Comparison of ENCODE assay signal across 8 cellular contexts in genomic region chr9:96994531-96995016, GRCh38. TPM values are rescaled to one million over a fixed set of nuclear protein-coding genes. Genes with fewer than 3 reads are reported as not detected.
DNase-seq lines count a peak whose midpoint lies in the region; ATAC-seq, FAIRE-seq and TF ChIP-seq lines count a peak whose summit lies in the region.
"Not testable (repeated sequence)": the region's sequence is repeated elsewhere in the genome, so short reads cannot be mapped to it uniquely, and the experiment has no call there.
"Had no signal": no experiment of that assay in that cellular context is flagged by ENCODE, and none has a peak within 500 bp of the region (broad histone marks: within the 10 kb centered on the region; RNA-seq: fewer than 3 reads in every experiment).

No MANE protein-coding gene starts in this region.

- DNase-seq in H54 (ENCODE audit: insufficient read length, low spot score); endothelial cell of umbilical vein (ENCODE audit: low read depth, low spot score); left ventricle myocardium superior; HepG2 (ENCODE audit: low spot score); gastrocnemius medialis: not testable (repeated sequence)

- not testable (repeated sequence) for H3K36me3 ChIP-seq in endothelial cell of umbilical vein (ENCODE audit: control insufficient read depth in 2 of 2, extremely low read depth in 1 of 2, insufficient read depth in 2 of 2, low read length in 2 of 2); HepG2 (replicated peaks in 1 of 2; ENCODE audit: control insufficient read depth in 1 of 2, insufficient read depth in 2 of 2, low read length in 2 of 2); gastrocnemius medialis

- not testable (repeated sequence) for BruUV-seq in endothelial cell of umbilical vein (replicated peaks; lab: Mats Ljungman, UMichigan); HepG2 (replicated peaks; lab: Mats Ljungman, UMichigan)

- no CpG with 5 or more reads among the region's 2 CpGs for WGBS in HepG2 (ENCODE audit: low lambda C conversion rate)

- H3K4me1 ChIP-seq in endothelial cell of umbilical vein (ENCODE audit: control insufficient read depth, extremely low read depth, insufficient read depth, low read length); HepG2 (ENCODE audit: insufficient read depth, low read length); gastrocnemius medialis: not testable (repeated sequence)

- H3K4me3 ChIP-seq in endothelial cell of umbilical vein (replicated peaks in 1 of 3; ENCODE audit: insufficient read depth in 1 of 3, low read depth in 1 of 3, low read length in 3 of 3); HepG2 (replicated peaks in 1 of 3; ENCODE audit: insufficient read depth in 1 of 3, low read depth in 2 of 3, low read length in 3 of 3); gastrocnemius medialis: not testable (repeated sequence)

- H3K27me3 ChIP-seq in endothelial cell of umbilical vein (ENCODE audit: control insufficient read depth in 2 of 2, insufficient read depth in 2 of 2, low read length in 2 of 2); HepG2 (ENCODE audit: control insufficient read depth in 1 of 2, insufficient read depth in 2 of 2, low read length in 2 of 2); gastrocnemius medialis: not testable (repeated sequence)

- TF ChIP-seq RAD21 in HepG2 (CRISPR knock-in tag; IDR thresholded peaks at IDR 0.05), result not testable (repeated sequence)

- not testable (repeated sequence) for H3K27ac ChIP-seq in endothelial cell of umbilical vein (ENCODE audit: insufficient read depth, low read depth, low read length); HepG2 (ENCODE audit: extremely low read length, insufficient read depth, low read length); gastrocnemius medialis

- not testable (repeated sequence) for TF ChIP-seq POLR2A in H54 (IDR thresholded peaks at IDR 0.05; ENCODE audit: low read depth, low read length); endothelial cell of umbilical vein (IDR thresholded peaks at IDR 0.05; ENCODE audit: low read depth, low read length); HepG2 (IDR thresholded peaks at IDR 0.05; ENCODE audit: insufficient read depth in 1 of 2, low read depth in 2 of 2, low read length in 2 of 2); gastrocnemius medialis (IDR thresholded peaks at IDR 0.05)

- H3K9me3 ChIP-seq in endothelial cell of umbilical vein (replicated peaks; ENCODE audit: control insufficient read depth, insufficient read depth, low read length); HepG2 (ENCODE audit: low read length); gastrocnemius medialis: not testable (repeated sequence)

- in situ Hi-C loops in HepG2 (cut with HindIII; ENCODE audit: extremely low pct_ligation_motif_present, low pct_unique_long_range_greater_than_20kb); gastrocnemius medialis (cut with MboI; ENCODE audit: low sequenced_read_pairs in 4 of 4): not testable (repeated sequence)

- TF ChIP-seq EP300 in HepG2 (IDR thresholded peaks at IDR 0.05; ENCODE audit: low read depth in 2 of 2, low read length in 2 of 2); HepG2 (CRISPR knock-in tag; IDR thresholded peaks at IDR 0.05; ENCODE audit: borderline replicate concordance): not testable (repeated sequence)

- POLR2A ChIA-PET in endothelial cell of umbilical vein (lab: Charles Lee); HepG2 (lab: Yijun Ruan, JAX): not testable (repeated sequence)

- TF ChIP-seq CTCF in endothelial cell of umbilical vein (IDR thresholded peaks at IDR 0.05; ENCODE audit: extremely low read depth in 1 of 2, insufficient read depth in 1 of 2, low read depth in 1 of 2, low read length in 2 of 2); HepG2 (CRISPR knock-in tag; IDR thresholded peaks at IDR 0.05); gastrocnemius medialis (IDR thresholded peaks at IDR 0.05 in 4 of 5, conservative IDR thresholded peaks at IDR 0.05 in 1 of 5): not testable (repeated sequence)

- H3K9ac ChIP-seq in endothelial cell of umbilical vein (replicated peaks; ENCODE audit: extremely low read depth, insufficient read depth, low read length); HepG2 (ENCODE audit: insufficient read depth, low read depth, low read length): not testable (repeated sequence)

- peaks cover 48% of the 10 kb centered on the region for H3K79me2 ChIP-seq in endothelial cell of umbilical vein (ENCODE audit: control insufficient read depth, insufficient read depth, low read length)
- peaks cover 21% of the 10 kb centered on the region for H3K79me2 ChIP-seq in HepG2 (ENCODE audit: insufficient read depth, low read length)

- FAIRE-seq in H54 (lab: Jason Lieb, UNC) (peak; percentile 96), endothelial cell of umbilical vein (lab: Jason Lieb, UNC) (peak; percentile 69)
- not testable (repeated sequence) for FAIRE-seq in HepG2 (lab: Jason Lieb, UNC)

- not testable (repeated sequence) for H4K20me1 ChIP-seq in endothelial cell of umbilical vein (replicated peaks; ENCODE audit: control insufficient read depth, extremely low read depth, insufficient read depth, low read length); HepG2 (ENCODE audit: insufficient read depth, low read length)

- CTCF ChIA-PET in endothelial cell of umbilical vein (lab: Charles Lee); HepG2 (lab: Yijun Ruan, JAX; ENCODE audit: low intra/inter-chr PET ratio, low total read pairs): not testable (repeated sequence)

- dilution Hi-C loops in endothelial cell of umbilical vein (cut with MboI; ENCODE audit: extremely low pct_ligation_motif_present, low sequenced_read_pairs), result not testable (repeated sequence)

- intact Hi-C loops in endothelial cell of umbilical vein (cut with micrococcal nuclease); left ventricle myocardium superior (cut with micrococcal nuclease); HepG2 (cut with micrococcal nuclease; ENCODE audit: unreplicated experiment); gastrocnemius medialis (cut with DNase I; ENCODE audit: low total_unique reads): not testable (repeated sequence)

- not testable (repeated sequence) for H3K4me2 ChIP-seq in endothelial cell of umbilical vein (ENCODE audit: insufficient read depth, low read length); HepG2 (ENCODE audit: low read depth, low read length)

- not testable (repeated sequence) for H2AFZ ChIP-seq in endothelial cell of umbilical vein (ENCODE audit: low read depth, low read length); HepG2 (ENCODE audit: low read length)

- 0 out of 3 replicates have a peak, but pooled peaks have one; percentile 19 for ATAC-seq in SK-N-SH treated with all-trans-retinoic acid at 6 μM for 48 hours
- peak; percentile 68 for ATAC-seq in left ventricle myocardium superior
- ATAC-seq in HepG2, result peak; percentile 29; the same call in 2 of the 3 replicates
- ATAC-seq in gastrocnemius medialis, result peak; percentile 82 to 94

- H3K9me1 ChIP-seq in endothelial cell of umbilical vein (replicated peaks; ENCODE audit: control insufficient read depth, extremely low read depth, insufficient read depth, low read length), result not testable (repeated sequence)

RNA-seq across cellular contexts. Expression of gene CTSV, which starts 44.4 kb away (rescaled TPM):
- total RNA-seq in endothelial cell of umbilical vein (0.83 and 1.3 TPM in 2 replicates), left ventricle myocardium superior (0.27 TPM), HepG2 (2016; rRNA removed; fragmentation: Illumina TruSeq; extraction: Trizol) (6.0 and 12.6 TPM in 2 replicates), gastrocnemius medialis (under 1 TPM in 1 of 4 donors, not detected in 3; 0.58 TPM)
- polyA plus RNA-seq in endothelial cell of umbilical vein (0.64 and 0.80 TPM in 2 replicates), HepG2 (2011; rRNA removed) (8.4 and 10.6 TPM in 2 replicates)
- polyA plus RNA-seq in endothelial cell of umbilical vein (2011; cell fraction: cytosol; rRNA removed), result 0.92 and 1.2 TPM in 2 replicates
- polyA plus RNA-seq in endothelial cell of umbilical vein (2011; cell fraction: nucleus; rRNA removed), result 0.55 and 0.93 TPM in 2 replicates
- 0.35 and 0.82 TPM in 2 replicates for polyA plus RNA-seq in endothelial cell of umbilical vein (2012)
- 1.0 and 1.7 TPM in 2 replicates for polyA minus RNA-seq in endothelial cell of umbilical vein
- not detected for polyA minus RNA-seq in endothelial cell of umbilical vein (2011; cell fraction: cytosol; rRNA and poly(A)+ RNA removed)
- polyA minus RNA-seq in endothelial cell of umbilical vein (2011; cell fraction: nucleus; rRNA and poly(A)+ RNA removed), result 0.24 TPM in 1 of 2 replicates, not detected in the other
- total RNA-seq in HepG2 (2016; cell fraction: cytosol; rRNA removed; fragmentation: Illumina TruSeq; extraction: Trizol; ENCODE audit: low read depth), result 0.40 and 0.53 TPM in 2 replicates
- 6.6 and 11.8 TPM in 2 replicates for total RNA-seq in HepG2 (2016; cell fraction: insoluble cytoplasmic fraction; rRNA removed; fragmentation: Illumina TruSeq; extraction: Trizol)
- 0.93 TPM in 2 replicates for total RNA-seq in HepG2 (2016; cell fraction: membrane; rRNA removed; fragmentation: Illumina TruSeq; extraction: Trizol)
- 8.5 and 12.1 TPM in 2 replicates for total RNA-seq in HepG2 (2016; cell fraction: nucleus; rRNA removed; fragmentation: Illumina TruSeq; extraction: Trizol)
- 8.2 and 8.3 TPM in 2 replicates for polyA plus RNA-seq in HepG2 (2011; cell fraction: cytosol; rRNA removed)
- 2.3 and 2.5 TPM in 2 replicates for polyA plus RNA-seq in HepG2 (2011; cell fraction: nucleus; rRNA removed)
- 5.7 and 9.4 TPM in 2 replicates for polyA plus RNA-seq in HepG2 (2012)
- polyA plus RNA-seq in HepG2 (2016; cell fraction: cytosol; fragmentation: Illumina TruSeq; extraction: Trizol; ENCODE audit: low read depth), result 0.69 and 0.97 TPM in 2 replicates
- 6.0 and 6.1 TPM in 2 replicates for polyA plus RNA-seq in HepG2 (2016; cell fraction: insoluble cytoplasmic fraction; fragmentation: Illumina TruSeq; extraction: Trizol; ENCODE audit: low read depth)
- 0.70 and 1.0 TPM in 2 replicates for polyA plus RNA-seq in HepG2 (2016; cell fraction: membrane; fragmentation: Illumina TruSeq; extraction: Trizol; ENCODE audit: low read depth)
- polyA plus RNA-seq in HepG2 (2016; cell fraction: nucleus; fragmentation: Illumina TruSeq; extraction: Trizol; ENCODE audit: insufficient read depth, low read depth), result 15.3 and 18.0 TPM in 2 replicates
- polyA minus RNA-seq in HepG2 (2011; rRNA and poly(A)+ RNA removed; ENCODE audit: low replicate concordance), result 0.56 and 3.1 TPM in 2 replicates
- polyA minus RNA-seq in HepG2 (2011; cell fraction: cytosol; rRNA and poly(A)+ RNA removed), result 1.2 and 2.9 TPM in 2 replicates
- 1.2 and 1.4 TPM in 2 replicates for polyA minus RNA-seq in HepG2 (2011; cell fraction: nucleus; rRNA and poly(A)+ RNA removed)
- polyA plus RNA-seq: CD14-positive monocyte; CD8-positive, alpha-beta memory T cell had no signal

Comparison
In these comparisons a context has a peak if more than half of its experiments do, and no peak if none do; other contexts are left out.
1. ATAC-seq: peak in every context shown above with its lines; median percentile 88 in gastrocnemius medialis; 68 in left ventricle myocardium superior; 29 in HepG2; 19 in SK-N-SH treated with all-trans-retinoic acid at 6 μM for 48 hours.